In the genomic region with DNA sequence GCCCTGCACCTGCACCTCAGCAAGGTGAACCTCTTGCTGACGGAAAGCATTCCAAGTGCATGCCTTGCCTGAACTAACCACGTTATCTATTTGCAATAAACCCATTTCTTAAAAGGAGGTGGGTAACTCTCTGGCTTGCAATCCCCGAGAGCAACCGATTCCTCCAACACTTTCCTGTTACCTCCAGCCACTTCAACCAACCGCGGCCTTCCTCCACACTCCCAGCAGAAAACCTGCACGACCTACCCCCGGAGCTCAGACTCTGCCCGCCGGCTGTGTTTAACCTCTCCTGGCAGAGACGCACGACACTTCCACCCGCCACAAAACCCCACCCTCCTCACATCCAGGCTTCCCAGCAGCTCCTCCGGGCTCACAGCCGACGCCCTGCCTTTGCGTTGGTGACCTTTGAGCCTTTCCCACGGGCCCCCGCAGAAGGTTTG, we compare ENCODE assay signal across 8 cellular contexts. TPM values are rescaled to one million over a fixed set of nuclear protein-coding genes. Genes with fewer than 3 reads are reported as not detected.
DNase-seq lines count a peak whose midpoint lies in the region; ATAC-seq and TF ChIP-seq lines count a peak whose summit lies in the region.

No MANE protein-coding gene starts in this region.

- TF ChIP-seq POLR2A in adrenal gland (IDR thresholded peaks at IDR 0.05) (no peak), right lobe of liver (IDR thresholded peaks at IDR 0.05) (no peak)

- peak overlapping the region; percentile 86 to 89 for H3K27ac ChIP-seq in right atrium auricular region
- peak overlapping the region; percentile 29 to 97 (median 89) for H3K27ac ChIP-seq in adrenal gland
- H3K27ac ChIP-seq in right lobe of liver: peak overlapping the region; percentile 76 to 94 (median 87)
- peak overlapping the region; percentile 93 for H3K27ac ChIP-seq in upper lobe of right lung

- DNase-seq in right atrium auricular region (ENCODE audit: low spot score) (no peak), Right ventricle myocardium inferior (ENCODE audit: missing footprints) (no peak), adrenal gland (no peak), right lobe of liver (no peak), upper lobe of right lung (no peak), NCI-H345 (lab: John Stamatoyannopoulos, UW) (no peak)
- no peak for DNase-seq in activated CD8-positive, alpha-beta memory T cell treated with anti-CD3 and anti-CD28 coated beads, Interleukin-2, amount 50 U/mL, for 48 hours

- H3K27me3 ChIP-seq in right atrium auricular region (no peaks in the 10 kb centered on the region), adrenal gland (no peaks in the 10 kb centered on the region), right lobe of liver (no peaks in the 10 kb centered on the region), upper lobe of right lung (no peaks in the 10 kb centered on the region)

- H3K4me1 ChIP-seq in right atrium auricular region: peaks cover 0 to 38% of the 10 kb centered on the region in 2 donors
- peaks cover 20 to 23% of the 10 kb centered on the region in 2 donors for H3K4me1 ChIP-seq in adrenal gland (replicated peaks in 1 of 2)
- peaks cover 0 to 25% (median 12%) of the 10 kb centered on the region in 4 donors for H3K4me1 ChIP-seq in right lobe of liver
- peaks cover 34% of the 10 kb centered on the region for H3K4me1 ChIP-seq in upper lobe of right lung

- ATAC-seq in Right ventricle myocardium inferior: no peak
- no peak for ATAC-seq in right lobe of liver
- no peak for ATAC-seq in upper lobe of right lung
- no peak for ATAC-seq in HG03108 (IDR thresholded peaks at IDR 0.05; ENCODE audit: unreplicated experiment)

- peaks cover 40% of the 10 kb centered on the region for H3K36me3 ChIP-seq in right atrium auricular region
- peaks cover 0 to 32% of the 10 kb centered on the region in 2 donors for H3K36me3 ChIP-seq in adrenal gland (replicated peaks in 1 of 2)
- peaks cover 0 to 23% (median 3%) of the 10 kb centered on the region in 4 donors for H3K36me3 ChIP-seq in right lobe of liver
- H3K36me3 ChIP-seq in upper lobe of right lung: peaks cover 21% of the 10 kb centered on the region

- TF ChIP-seq CTCF in right atrium auricular region (IDR thresholded peaks at IDR 0.05) (no peak), adrenal gland (IDR thresholded peaks at IDR 0.05) (no peak), right lobe of liver (IDR thresholded peaks at IDR 0.05) (no peak), upper lobe of right lung (IDR thresholded peaks at IDR 0.05) (no peak)

- peak overlapping the region; percentile 64 to 85 for H3K4me3 ChIP-seq in right atrium auricular region
- H3K4me3 ChIP-seq in adrenal gland: peak overlapping the region in 3 of 4 donors; percentile 51 to 83 (median 53)
- H3K4me3 ChIP-seq in right lobe of liver: peak overlapping the region; percentile 66 to 74 (median 68)
- H3K4me3 ChIP-seq in upper lobe of right lung: peak overlapping the region; percentile 90

- intact Hi-C loops in Right ventricle myocardium inferior (cut with DNase I): loop anchor here (5.0 kb wide), 1 partner anchor 98 kb away; no protein-coding TSS in a partner anchor
- intact Hi-C loops in adrenal gland (cut with DNase I): no loop called here
- intact Hi-C loops in right lobe of liver (cut with DNase I): loop anchor here in 1 of 2 donors (10.0 kb wide), 1 partner anchor 90 kb away; no protein-coding TSS in a partner anchor
- intact Hi-C loops in upper lobe of right lung (cut with DNase I): no loop called here

- H3K9me3 ChIP-seq in right atrium auricular region (no peaks in the 10 kb centered on the region), adrenal gland (replicated peaks in 1 of 3) (no peaks in the 10 kb centered on the region), right lobe of liver (no peaks in the 10 kb centered on the region), upper lobe of right lung (no peaks in the 10 kb centered on the region)

- WGBS in adrenal gland, 4 donors: 4 to 13% (median 6%) methylated on average over 14 to 19 of the region's 19 CpGs
- 1% methylated on average over 15 of the region's 19 CpGs for WGBS in right lobe of liver (ENCODE audit: insufficient coverage, low coverage, low lambda C conversion rate, missing lambda C conversion rate)

RNA-seq across cellular contexts. Expression of a gene that starts 0.7 kb away (rescaled TPM):
- total RNA-seq in right atrium auricular region: under 1 TPM in 1 of 2 donors, not detected in 1; 0.94 TPM
- not detected for total RNA-seq in Right ventricle myocardium inferior
- 1 to 10 TPM in 6 of 8 donors, not detected in 2; 1.2 to 7.8 (median 4.1) TPM for total RNA-seq in adrenal gland
- 1 to 10 TPM in 2 of 3 donors, not detected in 1; 1.2 to 4.0 TPM for polyA plus RNA-seq in adrenal gland
- total RNA-seq in right lobe of liver: 1 to 10 TPM in 3 of 6 experiments, under 1 TPM in 1, not detected in 2; 0.80 to 4.2 (median 2.5) TPM
- total RNA-seq in upper lobe of right lung: 3.1 TPM

RNA-seq across cellular contexts. Expression of a gene that starts 5.1 kb away (rescaled TPM):
- total RNA-seq in right atrium auricular region (10 to 100 TPM in 1 of 2 donors, 1 to 10 TPM in 1; 9.1 to 35.8 TPM), Right ventricle myocardium inferior (15.5 TPM), adrenal gland (100 to 1,000 TPM in 3 of 8 donors, 10 to 100 TPM in 5; 14.6 to 152 (median 64.5) TPM), right lobe of liver (100 to 1,000 TPM in 3 of 6 experiments, 10 to 100 TPM in 3; 30.6 to 223 (median 88.2) TPM), upper lobe of right lung (122 TPM)
- polyA plus RNA-seq in adrenal gland: 10 to 100 TPM; 12.3 to 90.3 (median 89.5) TPM

RNA-seq across cellular contexts. Expression of a gene that starts 16.7 kb away (rescaled TPM):
- 10 to 100 TPM; 19.5 to 33.4 TPM for total RNA-seq in right atrium auricular region
- total RNA-seq in Right ventricle myocardium inferior: 26.7 TPM
- total RNA-seq in adrenal gland: 10 to 100 TPM; 22.9 to 40.2 (median 32.6) TPM
- polyA plus RNA-seq in adrenal gland: 10 to 100 TPM; 13.8 to 90.5 (median 56.2) TPM
- total RNA-seq in right lobe of liver: 10 to 100 TPM; 11.4 to 17.3 (median 13.9) TPM
- 51.8 TPM for total RNA-seq in upper lobe of right lung

RNA-seq across cellular contexts. Expression of a gene that starts 17.2 kb away (rescaled TPM):
- total RNA-seq in right atrium auricular region (10 to 100 TPM; 30.1 to 33.8 TPM), Right ventricle myocardium inferior (24.9 TPM), adrenal gland (10 to 100 TPM; 47.5 to 91.0 (median 78.3) TPM), right lobe of liver (10 to 100 TPM; 33.2 to 47.6 (median 41.7) TPM), upper lobe of right lung (65.8 TPM)
- 100 to 1,000 TPM in 1 of 3 donors, 10 to 100 TPM in 1, 1 to 10 TPM in 1; 6.3 to 120 (median 90.3) TPM for polyA plus RNA-seq in adrenal gland

RNA-seq across cellular contexts. Expression of a gene that starts 21.0 kb away (rescaled TPM):
- total RNA-seq in right atrium auricular region (not detected), Right ventricle myocardium inferior (not detected), adrenal gland (under 1 TPM in 6 of 8 donors, not detected in 2; 0.06 to 0.69 (median 0.30) TPM), right lobe of liver (1 to 10 TPM in 2 of 6 experiments, under 1 TPM in 2, not detected in 2; 0.07 to 1.4 (median 0.62) TPM), upper lobe of right lung (0.69 TPM)
- polyA plus RNA-seq in adrenal gland: under 1 TPM; 0.09 to 0.24 (median 0.24) TPM
